ENCODE assay signal across 8 cellular contexts in the genomic region with DNA sequence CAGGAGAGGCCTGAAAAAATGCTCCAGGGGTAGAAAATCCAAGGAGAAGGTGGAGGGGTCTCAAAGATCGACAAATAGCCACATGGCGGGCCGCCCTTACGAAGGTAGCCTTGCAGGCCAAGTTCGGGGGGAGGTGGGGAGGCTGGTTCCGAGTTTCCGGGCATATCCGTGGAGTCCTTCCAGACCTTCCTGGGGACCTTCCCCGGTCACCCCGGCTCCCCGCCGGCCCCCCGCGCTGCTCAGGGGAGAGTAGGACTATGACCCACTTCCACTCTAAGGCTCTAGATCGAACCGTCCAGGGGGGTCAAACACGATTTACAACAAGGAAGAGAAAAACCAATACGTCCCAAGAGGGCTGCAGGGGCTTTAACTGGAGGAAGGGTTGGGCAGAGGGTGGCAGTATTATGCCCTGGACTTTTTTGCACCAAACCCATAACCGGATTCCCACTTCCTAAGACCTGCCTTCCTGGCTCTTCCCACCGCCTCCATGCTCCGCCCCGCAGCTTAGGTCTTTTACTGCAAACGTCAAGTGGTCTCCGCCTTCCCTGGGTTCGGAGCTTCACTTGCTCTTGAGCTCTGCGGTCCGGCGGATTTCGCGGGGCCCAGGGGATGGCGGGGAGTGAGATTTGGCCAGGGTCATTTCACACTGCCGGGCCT. TPM values are rescaled to one million over a fixed set of nuclear protein-coding genes. Genes with fewer than 3 reads are reported as not detected.
DNase-seq lines count a peak whose midpoint lies in the region; ATAC-seq and TF ChIP-seq lines count a peak whose summit lies in the region.

No MANE protein-coding gene starts in this region.

- DNase-seq in Right ventricle myocardium superior, result peak; percentile 55
- DNase-seq in cardiac septum (ENCODE audit: low spot score), result no peak
- peak; percentile 67 for DNase-seq in MG63
- DNase-seq in activated B cell treated with CpG ODN at 0.5 μM for 24 hours, result no peak
- DNase-seq in glomerular visceral epithelial cell (ENCODE audit: extremely low spot score), result peak; percentile 82
- DNase-seq in ovary, result peak in 4 of 5 donors; percentile 23 to 44 (median 29)
- no peak for DNase-seq in activated CD4-positive, alpha-beta T cell treated with anti-CD3 and anti-CD28 coated beads for 36 hours

- H3K36me3 Mint-ChIP-seq in activated B cell treated with CpG ODN at 0.5 μM for 24 hours (ENCODE audit: low read depth), result no peaks in the 10 kb centered on the region
- no peaks in the 10 kb centered on the region for H3K36me3 Mint-ChIP-seq in activated CD4-positive, alpha-beta T cell treated with anti-CD3 and anti-CD28 coated beads for 36 hours (ENCODE audit: low read depth)

- peaks cover 44% of the 10 kb centered on the region for H3K27me3 Mint-ChIP-seq in activated B cell treated with CpG ODN at 0.5 μM for 24 hours
- H3K27me3 Mint-ChIP-seq in activated CD4-positive, alpha-beta T cell treated with anti-CD3 and anti-CD28 coated beads for 36 hours, result peaks cover 50% of the 10 kb centered on the region

- H3K27ac ChIP-seq in ovary, result no peak overlapping the region

- H3K4me1 ChIP-seq in ovary (ENCODE audit: insufficient read depth), result peaks cover 6% of the 10 kb centered on the region

- ATAC-seq in Right ventricle myocardium superior (ENCODE audit: poor library complexity) (no peak), activated B cell treated with CpG ODN at 0.5 μM for 24 hours (ENCODE audit: low read depth) (no peak), HG02981 (IDR thresholded peaks at IDR 0.05; ENCODE audit: unreplicated experiment) (no peak)
- no peak for ATAC-seq in activated CD4-positive, alpha-beta T cell treated with anti-CD3 and anti-CD28 coated beads for 36 hours

- no peaks in the 10 kb centered on the region for H3K36me3 ChIP-seq in MG63
- H3K36me3 ChIP-seq in ovary, result no peaks in the 10 kb centered on the region

- TF ChIP-seq EP300 in ovary (IDR thresholded peaks at IDR 0.05), result no peak

- intact Hi-C loops in Right ventricle myocardium superior (cut with DNase I) (no loop called here), cardiac septum (cut with DNase I) (no loop called here), activated B cell treated with CpG ODN at 0.5 μM for 24 hours (cut with micrococcal nuclease) (loop anchor here (1.0 kb wide), 1 partner anchor 308 kb away; no protein-coding TSS in a partner anchor), ovary (cut with DNase I) (no loop called here)
- intact Hi-C loops in activated CD4-positive, alpha-beta T cell treated with anti-CD3 and anti-CD28 coated beads for 36 hours (cut with DNase I, micrococcal nuclease), result no loop called here

- H3K4me3 Mint-ChIP-seq in activated B cell treated with CpG ODN at 0.5 μM for 24 hours, result peak overlapping the region; percentile 74
- no peak overlapping the region for H3K4me3 Mint-ChIP-seq in activated CD4-positive, alpha-beta T cell treated with anti-CD3 and anti-CD28 coated beads for 36 hours

- no peak overlapping the region for H3K27ac Mint-ChIP-seq in activated B cell treated with CpG ODN at 0.5 μM for 24 hours
- no peak overlapping the region for H3K27ac Mint-ChIP-seq in activated CD4-positive, alpha-beta T cell treated with anti-CD3 and anti-CD28 coated beads for 36 hours

- peak overlapping the region; percentile 61 for H3K4me3 ChIP-seq in MG63
- peak overlapping the region; percentile 50 for H3K4me3 ChIP-seq in ovary

- POLR2A ChIA-PET in activated B cell treated with CpG ODN at 0.5 μM for 24 hours (lab: Charles Lee), result no interaction called here
- POLR2A ChIA-PET in activated CD4-positive, alpha-beta T cell treated with anti-CD3 and anti-CD28 coated beads for 36 hours (lab: Charles Lee), result no interaction called here

- no peaks in the 10 kb centered on the region for H3K9me3 ChIP-seq in MG63
- no peaks in the 10 kb centered on the region for H3K9me3 ChIP-seq in ovary

- no peak for TF ChIP-seq POLR2A in ovary (IDR thresholded peaks at IDR 0.05)

- CTCF ChIA-PET in activated B cell treated with CpG ODN at 0.5 μM for 24 hours (lab: Charles Lee), result no interaction called here
- CTCF ChIA-PET in activated CD4-positive, alpha-beta T cell treated with anti-CD3 and anti-CD28 coated beads for 36 hours (lab: Charles Lee), result interaction anchor here (0.6 kb wide), 1 partner anchor 100 kb away, joined by 5 read pairs; no protein-coding TSS in a partner anchor

- H3K9me3 Mint-ChIP-seq in activated B cell treated with CpG ODN at 0.5 μM for 24 hours, result peaks cover 3% of the 10 kb centered on the region
- H3K9me3 Mint-ChIP-seq in activated CD4-positive, alpha-beta T cell treated with anti-CD3 and anti-CD28 coated beads for 36 hours (ENCODE audit: low read depth), result no peaks in the 10 kb centered on the region

- WGBS in ovary, 3 donors, result 7 to 12% (median 9%) methylated on average over 32 of the region's 32 CpGs

- TF ChIP-seq CTCF in activated B cell treated with CpG ODN at 0.5 μM for 24 hours (IDR thresholded peaks at IDR 0.05) (no peak), ovary (IDR thresholded peaks at IDR 0.05) (no peak)

- H3K27me3 ChIP-seq in MG63 (peaks cover 11% of the 10 kb centered on the region), ovary (no peaks in the 10 kb centered on the region)

- peaks cover 16% of the 10 kb centered on the region for H3K4me1 Mint-ChIP-seq in activated B cell treated with CpG ODN at 0.5 μM for 24 hours
- peaks cover 9% of the 10 kb centered on the region for H3K4me1 Mint-ChIP-seq in activated CD4-positive, alpha-beta T cell treated with anti-CD3 and anti-CD28 coated beads for 36 hours

RNA-seq across cellular contexts. Expression of gene LYPD6, which starts 0.8 kb away (rescaled TPM):
- 0.13 TPM for total RNA-seq in Right ventricle myocardium superior
- 0.16 TPM for total RNA-seq in cardiac septum
- 0.94 and 1.4 TPM in 2 replicates for total RNA-seq in MG63 (2014; rRNA removed; shearing (Covaris generic); ENCODE audit: low replicate concordance)
- not detected in 2 replicates for total RNA-seq in activated B cell treated with CpG ODN at 0.5 μM for 24 hours
- total RNA-seq in ovary, result 1 to 10 TPM in 5 of 7 donors, under 1 TPM in 2; 0.15 to 3.2 (median 1.4) TPM
- 1 to 10 TPM in 1 of 2 donors, under 1 TPM in 1; 0.57 to 1.0 TPM for polyA plus RNA-seq in ovary
- total RNA-seq in activated CD4-positive, alpha-beta T cell treated with anti-CD3 and anti-CD28 coated beads for 36 hours, result not detected

Comparison
In these comparisons a context has a peak if more than half of its experiments do, and no peak if none do; other contexts are left out.
1. DNase-seq: peak in Right ventricle myocardium superior (single experiment), MG63 (single experiment), glomerular visceral epithelial cell (single experiment) and ovary (4 of 5); none in cardiac septum (single experiment), activated B cell treated with CpG ODN at 0.5 μM for 24 hours (single experiment) and activated CD4-positive, alpha-beta T cell treated with anti-CD3 and anti-CD28 coated beads for 36 hours (single experiment).